ENCODE assay signal across 20 cellular contexts in genomic region chr5:62671479-62671878, GRCh38.
"Had no signal": no experiment of that assay in that cellular context is flagged by ENCODE, and none has a peak within 500 bp of the region (broad histone marks: within the 10 kb centered on the region; RNA-seq: fewer than 3 reads in every experiment).

No MANE protein-coding gene starts in this region.

- H3K36me3 ChIP-seq: MG63 had no signal

- H3K27me3 ChIP-seq: MG63 had no signal

- FAIRE-seq: HepG2 had no signal

- H3K4me3 ChIP-seq: MG63 had no signal

- DNase-seq: IMR-90, Karpas-422, KG1, MG63, NCI-H1092, NCI-H1105 treated with DMSO at 0.1 percent for 48 hours, NCI-H1417 treated with DMSO at 0.1 percent for 48 hours, NCI-H146, NCI-H1694 treated with DMSO at 0.1 percent for 48 hours, NCI-H1930, NCI-H2081, NCI-H2107, NCI-H2227 treated with DMSO at 0.1 percent for 48 hours, NCI-H524, NCI-H526 treated with DMSO at 0.1 percent for 48 hours, NCI-H748 treated with DMSO at 0.1 percent for 48 hours, PC-3, Right ventricle myocardium superior, SK-N-SH had no signal
